In the genomic region with DNA sequence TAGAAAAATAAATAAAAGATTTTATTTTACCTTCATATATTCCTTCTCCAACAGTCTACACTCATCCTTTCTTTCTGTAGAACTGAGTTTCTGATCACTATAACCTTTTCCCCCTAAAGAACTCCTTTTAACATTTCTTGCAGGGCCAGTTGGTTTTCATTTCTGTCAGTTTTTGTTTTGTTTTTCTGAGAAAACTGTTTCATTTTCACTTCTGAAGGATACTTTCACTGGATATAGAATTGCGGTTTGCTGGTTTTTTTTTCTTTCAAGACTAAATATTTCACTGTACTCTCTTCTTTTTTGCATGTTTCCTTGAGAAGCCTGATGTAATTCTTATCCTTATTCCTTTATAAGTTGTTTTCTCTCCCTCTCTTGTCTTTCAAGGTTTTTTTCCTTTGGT, we compare ENCODE assay signal across 18 cellular contexts.
DNase-seq lines count a peak whose midpoint lies in the region; ATAC-seq, FAIRE-seq and TF ChIP-seq lines count a peak whose summit lies in the region.
"Had no signal": no experiment of that assay in that cellular context is flagged by ENCODE, and none has a peak within 500 bp of the region (broad histone marks: within the 10 kb centered on the region; RNA-seq: fewer than 3 reads in every experiment).

No MANE protein-coding gene starts in this region.

- no peaks in the 10 kb centered on the region for H3K36me3 ChIP-seq in MM.1S (replicated peaks; ENCODE audit: insufficient read depth, low read length)
- H3K36me3 ChIP-seq: MG63, ovary, tibial artery had no signal

- H3K27ac ChIP-seq in MM.1S (ENCODE audit: low read length), result no peak overlapping the region
- H3K27ac ChIP-seq: C4-2B, ovary, skin epidermis, tibial artery had no signal

- H3K9ac ChIP-seq in MM.1S (ENCODE audit: low read length), result no peak overlapping the region

- peak; percentile 5 for DNase-seq in GM13977 (ENCODE audit: low spot score)
- peak; percentile 67 for DNase-seq in MM.1S
- DNase-seq in NCI-H2107 treated with DMSO at 0.1 percent for 48 hours (lab: John Stamatoyannopoulos, UW; ENCODE audit: unreplicated experiment), result no peak
- DNase-seq in erythroblast (lab: John Stamatoyannopoulos, UW), result no peak
- DNase-seq in mesenteric fat pad (ENCODE audit: low spot score), result no peak
- DNase-seq: activated CD4-positive, alpha-beta memory T cell treated with anti-CD3 and anti-CD28 coated beads for 36 hours; aorta; foreskin fibroblast; MG63; NCI-H774; ovary; tibial artery had no signal

- TF ChIP-seq POLR2A in erythroblast (IDR thresholded peaks at IDR 0.05; ENCODE audit: low read length), result no peak

- H3K4me3 ChIP-seq in MM.1S (ENCODE audit: low read length), result no peak overlapping the region
- H3K4me3 ChIP-seq: MG63, ovary, skin epidermis, tibial artery had no signal

- H3F3A ChIP-seq in MM.1S (ENCODE audit: insufficient read depth, low read length), result no peaks in the 10 kb centered on the region

- H4K20me1 ChIP-seq in MM.1S (ENCODE audit: insufficient read depth, low read length), result no peaks in the 10 kb centered on the region

- peak; percentile 33 for FAIRE-seq in islet of Langerhans (lab: Jason Lieb, UNC)
- FAIRE-seq: colon, H54 had no signal

- in situ Hi-C loops in GM13977 (cut with MboI; ENCODE audit: low pct_unique_long_range_greater_than_20kb, low sequenced_read_pairs, unreplicated experiment), result no loop called here

- no peaks in the 10 kb centered on the region for H3K9me2 ChIP-seq in MM.1S (replicated peaks; ENCODE audit: insufficient read depth, low read length)

- no peaks in the 10 kb centered on the region for H3K9me3 ChIP-seq in MM.1S (replicated peaks; ENCODE audit: insufficient read depth, low read length)
- H3K9me3 ChIP-seq: MG63, ovary, tibial artery had no signal

- peak; percentile 75 for ATAC-seq in GM19395 (IDR thresholded peaks at IDR 0.05; ENCODE audit: unreplicated experiment)

- no peaks in the 10 kb centered on the region for H3K79me2 ChIP-seq in MM.1S (ENCODE audit: low read length)

- no peak overlapping the region for H3K4me2 ChIP-seq in MM.1S (ENCODE audit: low read depth, low read length)

- no peak overlapping the region for H2AFZ ChIP-seq in MM.1S (ENCODE audit: low read length)

- H3K27me3 ChIP-seq in MM.1S (replicated peaks; ENCODE audit: insufficient read depth, low read length), result peaks cover 33% of the 10 kb centered on the region
- H3K27me3 ChIP-seq: MG63, ovary, tibial artery had no signal

- H3K4me1 ChIP-seq in MM.1S (ENCODE audit: low read length), result no peaks in the 10 kb centered on the region
- H3K4me1 ChIP-seq: tibial artery had no signal

- TF ChIP-seq CTCF in GM13977 (IDR thresholded peaks at IDR 0.05; ENCODE audit: extremely low read depth, insufficient read depth, missing control alignments) (no peak), MM.1S (IDR thresholded peaks at IDR 0.05; ENCODE audit: low read length) (no peak)

Comparison
In these comparisons a context has a peak if more than half of its experiments do, and no peak if none do; other contexts are left out.
1. DNase-seq: peak in GM13977 (single experiment) and MM.1S (single experiment); none in NCI-H2107 treated with DMSO at 0.1 percent for 48 hours (single experiment), erythroblast (0 of 2) and mesenteric fat pad (single experiment).